ENCODE assay signal across 9 cellular contexts in the genomic region with DNA sequence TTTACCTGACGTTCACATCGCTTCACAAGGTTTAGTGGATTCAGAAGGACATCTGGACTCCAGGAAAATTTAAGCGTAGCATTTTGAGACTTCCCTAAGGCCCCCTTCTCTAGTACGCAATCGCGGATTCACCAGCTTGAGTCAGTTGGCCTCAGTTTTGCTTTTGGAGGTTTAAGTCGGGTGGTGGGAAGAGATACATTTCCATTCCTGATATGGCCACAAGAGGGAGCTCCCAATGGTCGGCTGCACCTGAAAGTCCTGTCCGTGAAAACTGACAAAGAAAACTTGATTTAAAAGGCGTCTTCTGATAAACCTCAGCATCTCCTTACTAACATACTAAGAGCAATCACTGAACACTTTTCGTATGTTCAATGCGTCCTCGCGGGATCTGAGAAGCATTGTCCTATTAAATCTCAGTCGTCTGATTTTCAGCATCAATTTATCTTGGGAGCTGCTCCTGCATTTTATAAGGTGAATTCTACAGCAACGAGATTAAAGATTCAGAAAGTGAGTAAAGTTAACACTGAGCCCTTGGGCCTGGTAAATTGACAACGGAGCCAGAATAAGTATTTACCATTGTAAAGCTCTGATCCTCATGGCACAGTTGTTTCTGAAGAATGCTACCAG. TPM values are rescaled to one million over a fixed set of nuclear protein-coding genes. Genes with fewer than 3 reads are reported as not detected.
DNase-seq lines count a peak whose midpoint lies in the region; ATAC-seq and TF ChIP-seq lines count a peak whose summit lies in the region.
"Had no signal": no experiment of that assay in that cellular context is flagged by ENCODE, and none has a peak within 500 bp of the region (broad histone marks: within the 10 kb centered on the region; RNA-seq: fewer than 3 reads in every experiment).

No MANE protein-coding gene starts in this region.

- H3K9ac ChIP-seq in iPS-18a (ENCODE audit: low read length) (no peak overlapping the region), skeletal muscle satellite cell (ENCODE audit: low read depth, low read length) (no peak overlapping the region)

- DNase-seq in CD4-positive, CD25-positive, alpha-beta regulatory T cell, result peak; percentile 13 to 72 (median 46)
- DNase-seq in NAMALWA (ENCODE audit: low spot score) (peak; percentile 66), T-helper 2 cell (peak in 3 of 5 experiments; percentile 9 to 65 (median 22)), astrocyte of the spinal cord (ENCODE audit: low read depth, low spot score) (peak; percentile 69)

- H3K9me3 Mint-ChIP-seq in CD4-positive, CD25-positive, alpha-beta regulatory T cell, result no peaks in the 10 kb centered on the region
- H3K9me3 Mint-ChIP-seq: T-helper 1 cell treated with Interleukin-12 subunit alpha and Interleukin-12 subunit beta and Interleukin-4 antibody, amounts not matched to agents 30 μg/mL and 1 μg/mL, for 36 hours had no signal

- H3K27me3 ChIP-seq in CD4-positive, CD25-positive, alpha-beta regulatory T cell (ENCODE audit: control insufficient read depth, insufficient read depth, low read length), result peaks cover 9% of the 10 kb centered on the region
- H3K27me3 ChIP-seq in iPS-18a (ENCODE audit: control insufficient read depth, insufficient read depth, low read length) (peaks cover 4% of the 10 kb centered on the region), skeletal muscle satellite cell (ENCODE audit: control insufficient read depth, insufficient read depth, low read length) (peaks cover 11% of the 10 kb centered on the region)

- peak overlapping the region in 2 of 4 donors; percentile 33 to 70 for H3K4me3 Mint-ChIP-seq in CD4-positive, CD25-positive, alpha-beta regulatory T cell
- H3K4me3 Mint-ChIP-seq: T-helper 1 cell treated with Interleukin-12 subunit alpha and Interleukin-12 subunit beta and Interleukin-4 antibody, amounts not matched to agents 30 μg/mL and 1 μg/mL, for 36 hours had no signal

- peak; percentile 88 for TF ChIP-seq CTCF in astrocyte of the spinal cord (IDR thresholded peaks at IDR 0.05; ENCODE audit: low read depth, low read length)

- in situ Hi-C loops in astrocyte of the spinal cord (cut with HindIII; ENCODE audit: low sequenced_read_pairs), result no loop called here

- H3K27me3 Mint-ChIP-seq in CD4-positive, CD25-positive, alpha-beta regulatory T cell, result peaks cover 12% of the 10 kb centered on the region

- no peaks in the 10 kb centered on the region for H3K36me3 Mint-ChIP-seq in CD4-positive, CD25-positive, alpha-beta regulatory T cell

- no peaks in the 10 kb centered on the region for H3K9me3 ChIP-seq in CD4-positive, CD25-positive, alpha-beta regulatory T cell (ENCODE audit: control insufficient read depth in 2 of 2, low read length in 2 of 2)
- H3K9me3 ChIP-seq in iPS-18a (ENCODE audit: control insufficient read depth, low read depth, low read length), result no peaks in the 10 kb centered on the region
- no peaks in the 10 kb centered on the region for H3K9me3 ChIP-seq in skeletal muscle satellite cell (replicated peaks; ENCODE audit: low read length)

- peak in 1 of 2 donors; percentile 42 for ATAC-seq in CD4-positive, CD25-positive, alpha-beta regulatory T cell (ENCODE audit: low read depth in 2 of 2)
- peak; percentile 87 for ATAC-seq in GM21390 (IDR thresholded peaks at IDR 0.05; ENCODE audit: unreplicated experiment)
- ATAC-seq in HG02973 (IDR thresholded peaks at IDR 0.05; ENCODE audit: unreplicated experiment), result no peak

- H3K4me2 ChIP-seq in skeletal muscle satellite cell (ENCODE audit: low read length), result peak overlapping the region; percentile 60

- no peaks in the 10 kb centered on the region for H3K4me1 ChIP-seq in CD4-positive, CD25-positive, alpha-beta regulatory T cell (ENCODE audit: control insufficient read depth, insufficient read depth, low read length, poor library complexity, severe bottlenecking)
- H3K4me1 ChIP-seq in iPS-18a (ENCODE audit: control insufficient read depth, low read depth, low read length) (peaks cover 8% of the 10 kb centered on the region), skeletal muscle satellite cell (ENCODE audit: control insufficient read depth, insufficient read depth, low read length) (no peaks in the 10 kb centered on the region)

- no peak overlapping the region for H3K27ac Mint-ChIP-seq in CD4-positive, CD25-positive, alpha-beta regulatory T cell
- H3K27ac Mint-ChIP-seq: T-helper 1 cell treated with Interleukin-12 subunit alpha and Interleukin-12 subunit beta and Interleukin-4 antibody, amounts not matched to agents 30 μg/mL and 1 μg/mL, for 36 hours had no signal

- H3K4me3 ChIP-seq in CD4-positive, CD25-positive, alpha-beta regulatory T cell (ENCODE audit: low read depth, low read length), result peak overlapping the region; percentile 48
- H3K4me3 ChIP-seq in astrocyte of the spinal cord (ENCODE audit: low read depth, low read length) (no peak overlapping the region), iPS-18a (ENCODE audit: low read length) (peak overlapping the region; percentile 28), skeletal muscle satellite cell (ENCODE audit: low read length) (no peak overlapping the region)

- H3K36me3 ChIP-seq in CD4-positive, CD25-positive, alpha-beta regulatory T cell (ENCODE audit: control insufficient read depth, insufficient read depth, low read length), result no peaks in the 10 kb centered on the region
- H3K36me3 ChIP-seq in iPS-18a (ENCODE audit: control insufficient read depth, low read depth, low read length) (no peaks in the 10 kb centered on the region), skeletal muscle satellite cell (ENCODE audit: insufficient read depth, low read length) (no peaks in the 10 kb centered on the region)

- peaks cover 0 to 8% (median 5%) of the 10 kb centered on the region in 4 donors for H3K4me1 Mint-ChIP-seq in CD4-positive, CD25-positive, alpha-beta regulatory T cell

- no peak overlapping the region for H3K27ac ChIP-seq in CD4-positive, CD25-positive, alpha-beta regulatory T cell (ENCODE audit: insufficient read depth, low read length, poor library complexity, severe bottlenecking)
- H3K27ac ChIP-seq in iPS-18a (ENCODE audit: low read length), result no peak overlapping the region

RNA-seq across cellular contexts. Expression of a gene that starts 50.6 kb away (rescaled TPM):
- total RNA-seq in CD4-positive, CD25-positive, alpha-beta regulatory T cell, result not detected
- not detected for polyA plus RNA-seq in CD4-positive, CD25-positive, alpha-beta regulatory T cell
- total RNA-seq in skeletal muscle satellite cell (2012; rRNA removed), result under 0.01 and 0.22 TPM in 2 replicates

Comparison
In these comparisons a context has a peak if more than half of its experiments do, and no peak if none do; other contexts are left out.
1. H3K4me3 ChIP-seq: peak in CD4-positive, CD25-positive, alpha-beta regulatory T cell (single experiment) and iPS-18a (single experiment); none in astrocyte of the spinal cord (single experiment) and skeletal muscle satellite cell (single experiment).
2. Peak in every context shown above with its lines, with median percentiles within 50 percentile points of each other: DNase-seq.